ENCODE assay signal across 8 cellular contexts in the genomic region with DNA sequence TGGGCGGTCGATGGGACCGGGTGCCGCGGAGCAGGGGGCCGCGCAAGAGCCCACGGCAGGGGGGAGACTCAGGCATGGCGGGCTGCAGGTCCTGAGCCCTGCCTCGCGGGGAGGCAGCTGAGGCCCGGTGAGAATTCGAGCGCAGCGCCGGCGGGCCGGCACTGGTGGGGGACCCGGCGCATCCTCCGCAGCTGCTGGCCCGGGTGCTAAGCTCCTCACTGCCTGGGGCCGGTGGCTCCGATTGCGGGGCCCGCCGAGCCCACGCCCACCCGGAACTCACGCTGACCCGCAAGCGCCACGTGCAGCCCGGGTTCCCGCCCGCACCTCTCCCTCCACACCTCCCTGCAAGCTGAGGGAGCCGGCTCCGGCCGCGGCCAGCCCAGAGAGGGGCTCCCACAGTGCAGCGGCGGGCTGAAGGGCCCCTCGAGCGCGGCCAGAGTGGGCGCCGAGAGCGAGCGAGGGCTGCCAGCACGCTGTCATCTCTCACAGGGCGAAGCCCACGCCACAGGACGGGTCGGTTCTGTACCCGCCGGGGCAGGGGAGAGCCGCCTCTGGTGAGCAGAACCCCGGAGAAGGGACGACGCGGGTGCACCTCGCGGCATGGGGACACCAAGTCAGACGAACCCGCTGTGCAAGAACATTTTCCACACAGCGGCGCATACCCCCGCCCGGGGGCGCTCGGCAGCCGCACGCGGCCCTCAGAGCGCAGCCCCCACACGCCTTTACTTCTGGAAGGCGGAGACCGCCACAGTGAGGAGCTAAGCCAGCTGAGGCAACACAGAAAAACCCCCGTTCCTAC. TPM values are rescaled to one million over a fixed set of nuclear protein-coding genes. Genes with fewer than 3 reads are reported as not detected.
A peak's percentile ranks its signal among the peaks of the same experiment; 100 is the strongest.
DNase-seq lines count a peak whose midpoint lies in the region; ATAC-seq and TF ChIP-seq lines count a peak whose summit lies in the region.

No MANE protein-coding gene starts in this region.

- no TSS peak for BruUV-seq in Panc1 (replicated peaks; lab: Mats Ljungman, UMichigan)

- POLR2A ChIA-PET in Panc1 (lab: Charles Lee): interaction anchor here (0.6 to 0.8 kb wide), 3 partner anchors 49 to 921 kb away, joined by 3 to 7 read pairs (median 3); a partner anchor contains a TSS

- ATAC-seq in Panc1 (no peak), HG02588 (IDR thresholded peaks at IDR 0.05; ENCODE audit: unreplicated experiment) (no peak)

- in situ Hi-C loops in Panc1 (cut with HindIII; ENCODE audit: low pct_unique_long_range_greater_than_20kb, low sequenced_read_pairs): no loop called here

- no peak for TF ChIP-seq POLR2A in esophagus muscularis mucosa (IDR thresholded peaks at IDR 0.05; ENCODE audit: low read depth)

- WGBS in esophagus muscularis mucosa: 94% methylated on average over 23 of the region's 79 CpGs

- TF ChIP-seq CTCF in GM12872 (IDR thresholded peaks at IDR 0.05; ENCODE audit: insufficient read depth, low read depth, low read length) (peak; percentile 38; the same call in 1 of the 3 replicates), Panc1 (IDR thresholded peaks at IDR 0.05) (no peak), esophagus muscularis mucosa (IDR thresholded peaks at IDR 0.05) (no peak), retinal pigment epithelial cell (conservative IDR thresholded peaks at IDR 0.05; ENCODE audit: low read depth, low read length) (no peak)

- no peak for TF ChIP-seq EP300 in esophagus muscularis mucosa (IDR thresholded peaks at IDR 0.05)

- no peaks in the 10 kb centered on the region for H3K9me3 ChIP-seq in Panc1 (ENCODE audit: control insufficient read depth, insufficient read depth, low read depth, low read length)
- H3K9me3 ChIP-seq in esophagus muscularis mucosa: no peaks in the 10 kb centered on the region

- H3K27ac ChIP-seq in Panc1 (ENCODE audit: low read length) (peak overlapping the region; percentile 83), esophagus muscularis mucosa (replicated peaks in 1 of 4) (peak overlapping the region; percentile 83 to 95 (median 88))

- intact Hi-C loops in Panc1 (cut with micrococcal nuclease; ENCODE audit: unreplicated experiment): no loop called here
- intact Hi-C loops in esophagus muscularis mucosa (cut with DNase I): no loop called here

- peaks cover 17% of the 10 kb centered on the region for H3K4me1 ChIP-seq in Panc1 (ENCODE audit: control insufficient read depth, insufficient read depth, low read length)
- peaks cover 23 to 63% (median 58%) of the 10 kb centered on the region in 4 donors for H3K4me1 ChIP-seq in esophagus muscularis mucosa

- H3K36me3 ChIP-seq in Panc1 (ENCODE audit: control insufficient read depth, insufficient read depth, low read length) (peaks cover 3% of the 10 kb centered on the region; the same call in 1 of the 2 replicates), esophagus muscularis mucosa (peaks cover 12 to 17% (median 14%) of the 10 kb centered on the region in 4 donors)

- CTCF ChIA-PET in Panc1 (lab: Charles Lee): interaction anchor here (0.9 to 1.4 kb wide), 3 partner anchors 17 to 74 kb away, joined by 3 to 5 read pairs (median 4); no protein-coding TSS in a partner anchor

- H3K4me3 ChIP-seq in Panc1 (ENCODE audit: low read depth in 2 of 2, low read length in 2 of 2) (peak overlapping the region; percentile 76 to 88), esophagus muscularis mucosa (peak overlapping the region; percentile 77 to 99 (median 86)), retinal pigment epithelial cell (ENCODE audit: low read length) (peak overlapping the region; percentile 56)

- H3K27me3 ChIP-seq in Panc1 (ENCODE audit: control insufficient read depth, insufficient read depth, low read length): no peaks in the 10 kb centered on the region
- H3K27me3 ChIP-seq in esophagus muscularis mucosa: no peaks in the 10 kb centered on the region

- no peak for DNase-seq in Panc1 (ENCODE audit: low read depth, low spot score)
- no peak for DNase-seq in esophagus muscularis mucosa (ENCODE audit: extremely low spot score)
- no peak for DNase-seq in retinal pigment epithelial cell (ENCODE audit: low read depth)
- DNase-seq in iPS-NIHi7 (ENCODE audit: extremely low spot score): no peak
- DNase-seq in mesenteric fat pad (ENCODE audit: low spot score): no peak
- DNase-seq in NK-92 treated with Interleukin-12 subunit alpha and Interleukin-12 subunit beta, amount 100 ng/mL, for 24 hours (lab: John Stamatoyannopoulos, UW): no peak

RNA-seq across cellular contexts. Expression of a gene that starts 1.2 kb away (rescaled TPM):
- total RNA-seq in Panc1 (2021; ENCODE audit: unreplicated experiment) (100 TPM), esophagus muscularis mucosa (100 to 1,000 TPM; 207 to 324 (median 290) TPM), mesenteric fat pad (60.0 TPM)
- 184 TPM for polyA plus RNA-seq in Panc1 (2012; ENCODE audit: insufficient read length)

RNA-seq across cellular contexts. Expression of a gene that starts 27.7 kb away (rescaled TPM):
- total RNA-seq in Panc1 (2021; ENCODE audit: unreplicated experiment) (9.4 TPM), esophagus muscularis mucosa (1 to 10 TPM; 4.3 to 7.9 (median 5.7) TPM), mesenteric fat pad (5.2 TPM)
- 15.6 TPM for polyA plus RNA-seq in Panc1 (2012; ENCODE audit: insufficient read length)

RNA-seq across cellular contexts. Expression of a gene that starts 43.8 kb away (rescaled TPM):
- total RNA-seq in Panc1 (2021; ENCODE audit: unreplicated experiment) (175 TPM), esophagus muscularis mucosa (100 to 1,000 TPM; 162 to 267 (median 187) TPM), mesenteric fat pad (170 TPM)
- polyA plus RNA-seq in Panc1 (2012; ENCODE audit: insufficient read length): 296 TPM

RNA-seq across cellular contexts. Expression of a gene that starts 49.2 kb away (rescaled TPM):
- total RNA-seq in Panc1 (2021; ENCODE audit: unreplicated experiment) (16.5 TPM), esophagus muscularis mucosa (1 to 10 TPM; 2.5 to 6.4 (median 4.9) TPM), mesenteric fat pad (5.9 TPM)
- 17.3 TPM for polyA plus RNA-seq in Panc1 (2012; ENCODE audit: insufficient read length)
